Comparison of ENCODE assay signal across 11 cellular contexts in genomic region chr17:31274252-31274651, GRCh38. TPM values are rescaled to one million over a fixed set of nuclear protein-coding genes. Genes with fewer than 3 reads are reported as not detected.
DNase-seq lines count a peak whose midpoint lies in the region; ATAC-seq and TF ChIP-seq lines count a peak whose summit lies in the region.
"Had no signal": no experiment of that assay in that cellular context is flagged by ENCODE, and none has a peak within 500 bp of the region (broad histone marks: within the 10 kb centered on the region; RNA-seq: fewer than 3 reads in every experiment).

No MANE protein-coding gene starts in this region.

- H3K27ac Mint-ChIP-seq in type B pancreatic cell = peak overlapping the region; percentile 72
- H3K27ac Mint-ChIP-seq: B cell, nephron had no signal

- H3K4me3 Mint-ChIP-seq in type B pancreatic cell = no peak overlapping the region
- H3K4me3 Mint-ChIP-seq: B cell, nephron had no signal

- peaks cover 9% of the 10 kb centered on the region for H3K4me1 Mint-ChIP-seq in type B pancreatic cell (ENCODE audit: unreplicated experiment)
- H3K4me1 Mint-ChIP-seq: B cell had no signal

- TF ChIP-seq CTCF in type B pancreatic cell (conservative IDR thresholded peaks at IDR 0.05) = no peak

- CTCF ChIA-PET in HEK293T (lab: Yijun Ruan, JAX) = no interaction called here

- POLR2A ChIA-PET in HEK293T (lab: Yijun Ruan, JAX) = no interaction called here

- H3K36me3 Mint-ChIP-seq in type B pancreatic cell = peaks cover 38% of the 10 kb centered on the region

- no peaks in the 10 kb centered on the region for H3K27me3 Mint-ChIP-seq in type B pancreatic cell
- H3K27me3 Mint-ChIP-seq: B cell had no signal

- DNase-seq in NCI-H2196 (lab: John Stamatoyannopoulos, UW; ENCODE audit: unreplicated experiment) (peak; percentile 22), NCI-H2196 treated with DMSO at 0.1 percent for 48 hours (lab: John Stamatoyannopoulos, UW; ENCODE audit: unreplicated experiment) (no peak), NOMO-1 (lab: John Stamatoyannopoulos, UW; ENCODE audit: unreplicated experiment in 2 of 2) (peak; percentile 51 to 93), fibroblast of the conjunctiva (ENCODE audit: low read depth) (peak; percentile 55), type B pancreatic cell (ENCODE audit: extremely low spot score, unreplicated experiment) (no peak), germinal center (ENCODE audit: low spot score) (no peak), HEK293T (ENCODE audit: extremely low spot score) (no peak)
- DNase-seq: MM.1S had no signal

- no peaks in the 10 kb centered on the region for H3K9me3 Mint-ChIP-seq in type B pancreatic cell
- H3K9me3 Mint-ChIP-seq: nephron had no signal

- no peak for ATAC-seq in GM19455 (IDR thresholded peaks at IDR 0.05; ENCODE audit: unreplicated experiment)

TF ChIP-seq in HEK293T, 16 proteins besides CTCF, POLR2A, EP300 and RAD21:
- TF ChIP-seq ZNF384 (IDR thresholded peaks at IDR 0.05) (no peak), TARDBP (IDR thresholded peaks at IDR 0.05) (no peak), FOXK2 (IDR thresholded peaks at IDR 0.05) (no peak), CTBP1 (IDR thresholded peaks at IDR 0.05; ENCODE audit: borderline replicate concordance) (no peak)

RNA-seq across cellular contexts. Expression of gene OMG, which starts 22.8 kb away (rescaled TPM):
- total RNA-seq in type B pancreatic cell (ENCODE audit: low replicate concordance) = not detected in 2 replicates

RNA-seq across cellular contexts. Expression of gene EVI2B, which starts 39.6 kb away (rescaled TPM):
- not detected in 2 replicates for total RNA-seq in type B pancreatic cell (ENCODE audit: low replicate concordance)

RNA-seq across cellular contexts. Expression of gene EVI2A, which starts 47.2 kb away (rescaled TPM):
- total RNA-seq in type B pancreatic cell (ENCODE audit: low replicate concordance) = not detected in 2 replicates

Comparison
In these comparisons a context has a peak if more than half of its experiments do, and no peak if none do; other contexts are left out.
1. DNase-seq: peak in NCI-H2196 (single experiment), NOMO-1 (2 of 2) and fibroblast of the conjunctiva (single experiment); none in NCI-H2196 treated with DMSO at 0.1 percent for 48 hours (single experiment), type B pancreatic cell (single experiment), germinal center (single experiment) and HEK293T (single experiment).